Comparison of ENCODE assay signal across 16 cellular contexts in the genomic region with DNA sequence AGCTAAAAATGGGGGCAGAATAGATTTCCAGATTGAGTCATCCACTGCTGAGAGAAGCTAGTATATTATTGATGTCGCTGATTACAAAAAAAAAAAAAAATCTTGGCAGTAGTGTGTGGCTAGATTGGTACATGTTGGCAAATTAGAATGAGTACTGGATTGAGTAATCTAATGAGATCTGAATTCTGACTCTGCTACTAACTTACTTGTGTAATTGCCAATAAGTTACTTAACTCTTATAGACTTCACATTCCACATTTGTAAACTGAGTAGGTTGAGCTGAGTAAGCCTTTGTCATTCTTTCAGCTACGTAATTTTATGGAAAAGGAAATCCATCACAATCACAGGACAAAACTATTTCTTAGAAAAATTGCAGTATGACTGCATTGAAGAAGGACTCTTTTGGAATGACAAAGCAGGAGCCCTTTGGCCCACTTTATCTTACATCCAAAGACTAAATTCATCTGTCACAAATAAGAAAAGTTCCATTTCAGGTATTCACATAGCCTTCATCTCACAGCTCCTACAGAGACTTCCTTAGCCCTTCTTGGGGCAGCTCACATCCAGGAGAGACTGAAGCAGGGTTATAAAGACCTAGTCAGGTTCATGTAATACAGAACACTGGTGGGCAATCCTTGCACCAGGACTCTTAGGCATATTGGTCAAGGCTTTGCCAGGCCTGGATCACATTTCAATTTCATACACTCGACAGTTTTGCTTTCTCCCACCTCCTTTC.
DNase-seq lines count a peak whose midpoint lies in the region; ATAC-seq and TF ChIP-seq lines count a peak whose summit lies in the region.
"Had no signal": no experiment of that assay in that cellular context is flagged by ENCODE, and none has a peak within 500 bp of the region (broad histone marks: within the 10 kb centered on the region; RNA-seq: fewer than 3 reads in every experiment).

No MANE protein-coding gene starts in this region.

- intact Hi-C loops in PC-3 (cut with micrococcal nuclease) = loop anchor here (1.0 to 10.0 kb wide), 8 partner anchors 170 to 1048 kb away; no protein-coding TSS in a partner anchor
- intact Hi-C loops in lower lobe of right lung (cut with DNase I) = loop anchor here (10.0 kb wide), 2 partner anchors 178 to 778 kb away; no protein-coding TSS in a partner anchor
- intact Hi-C loops in gastrocnemius medialis (cut with DNase I; ENCODE audit: low total_unique reads) = loop anchor here (2.0 to 10.0 kb wide), 2 partner anchors 178 to 774 kb away; no protein-coding TSS in a partner anchor

- H3K4me3 ChIP-seq in PC-3 (ENCODE audit: low read length) = no peak overlapping the region
- H3K4me3 ChIP-seq in epithelial cell of esophagus (ENCODE audit: low read length) = no peak overlapping the region
- no peak overlapping the region for H3K4me3 ChIP-seq in lower lobe of right lung
- H3K4me3 ChIP-seq in gastrocnemius medialis = no peak overlapping the region
- H3K4me3 ChIP-seq: heart right ventricle, SJCRH30, spleen had no signal

- peak overlapping the region; percentile 16 for H3K4me2 ChIP-seq in PC-3 (ENCODE audit: low read length)

- no peak overlapping the region for H2AFZ ChIP-seq in PC-3 (ENCODE audit: low read length)
- H2AFZ ChIP-seq: parathyroid adenoma had no signal

- POLR2A ChIA-PET in PC-3 (lab: Charles Lee; ENCODE audit: unreplicated experiment) = interaction anchor here (1.0 kb wide), 1 partner anchor 197 kb away, joined by 3 read pairs; the partner anchor contains the start of gene CPNE8

- H3K36me3 ChIP-seq in PC-3 (ENCODE audit: low read depth, low read length) = no peaks in the 10 kb centered on the region
- H3K36me3 ChIP-seq in lower lobe of right lung = no peaks in the 10 kb centered on the region
- no peaks in the 10 kb centered on the region for H3K36me3 ChIP-seq in gastrocnemius medialis
- H3K36me3 ChIP-seq: heart right ventricle, SJCRH30, spleen had no signal

- ATAC-seq in PC-3 (peak; percentile 78), lower lobe of right lung (peak; percentile 32 to 81), GM18907 (IDR thresholded peaks at IDR 0.05; ENCODE audit: unreplicated experiment) (no peak), gastrocnemius medialis (no peak)

- no peaks in the 10 kb centered on the region for H3K79me2 ChIP-seq in PC-3 (ENCODE audit: low read length)
- H3K79me2 ChIP-seq: parathyroid adenoma had no signal

- peaks cover 3% of the 10 kb centered on the region for H3F3A ChIP-seq in PC-3 (ENCODE audit: low read length, unreplicated experiment)

- BruUV-seq in PC-3 (replicated peaks; lab: Mats Ljungman, UMichigan) = no TSS peak

- H3K9ac ChIP-seq in PC-3 (ENCODE audit: low read length) = no peak overlapping the region; the same call in 1 of the 2 replicates
- H3K9ac ChIP-seq: parathyroid adenoma had no signal

- TF ChIP-seq POLR2A in gastrocnemius medialis (IDR thresholded peaks at IDR 0.05) = no peak

- CTCF ChIA-PET in PC-3 (lab: Charles Lee) = interaction anchor here (0.5 to 3.6 kb wide), 7 partner anchors 182 to 722 kb away, joined by 3 to 85 read pairs (median 4); no protein-coding TSS in a partner anchor

- H3K4me1 ChIP-seq in PC-3 (ENCODE audit: insufficient read depth, low read length) (peaks cover 19% of the 10 kb centered on the region), lower lobe of right lung (no peaks in the 10 kb centered on the region), gastrocnemius medialis (no peaks in the 10 kb centered on the region)
- H3K4me1 ChIP-seq: heart right ventricle, parathyroid adenoma, SJCRH30, spleen had no signal

- no peaks in the 10 kb centered on the region for H3K9me3 ChIP-seq in PC-3 (ENCODE audit: low read length)
- H3K9me3 ChIP-seq in lower lobe of right lung = no peaks in the 10 kb centered on the region
- H3K9me3 ChIP-seq in gastrocnemius medialis = no peaks in the 10 kb centered on the region
- H3K9me3 ChIP-seq: heart right ventricle, SJCRH30, spleen had no signal

- no peaks in the 10 kb centered on the region for H4K20me1 ChIP-seq in PC-3 (ENCODE audit: low read length)

- TF ChIP-seq CTCF in PC-3 (conservative IDR thresholded peaks at IDR 0.05; ENCODE audit: low read depth, low read length) = no peak
- no peak for TF ChIP-seq CTCF in epithelial cell of esophagus (IDR thresholded peaks at IDR 0.05; ENCODE audit: insufficient read depth, low read depth, low read length, missing control alignments)
- TF ChIP-seq CTCF in lower lobe of right lung (IDR thresholded peaks at IDR 0.05) = no peak
- no peak for TF ChIP-seq CTCF in GM10266 (IDR thresholded peaks at IDR 0.05; ENCODE audit: control insufficient read depth, insufficient read depth, low read depth, missing control alignments)
- no peak for TF ChIP-seq CTCF in gastrocnemius medialis (IDR thresholded peaks at IDR 0.05 in 4 of 5, conservative IDR thresholded peaks at IDR 0.05 in 1 of 5)

- DNase-seq in Caki2 (ENCODE audit: low read depth) (peak; percentile 8), PC-3 (peak; percentile 86), epithelial cell of esophagus (ENCODE audit: low read depth) (peak; percentile 90), lower lobe of right lung (no peak), HuH-7.5 (ENCODE audit: low spot score) (no peak), GM10266 (ENCODE audit: extremely low spot score) (no peak), gastrocnemius medialis (no peak)
- DNase-seq: activated CD8-positive, alpha-beta memory T cell treated with anti-CD3 and anti-CD28 coated beads, Interleukin-2, amount 50 U/mL, for 4 hours; left colon; spleen; stimulated activated naive CD4-positive, alpha-beta T cell treated with Interleukin-2 at 50 U/mL for 16 hours; T-helper 9 cell had no signal

- peak overlapping the region; percentile 71 for H3K27ac ChIP-seq in PC-3 (ENCODE audit: low read length)
- H3K27ac ChIP-seq in lower lobe of right lung = no peak overlapping the region
- H3K27ac ChIP-seq in gastrocnemius medialis = no peak overlapping the region
- H3K27ac ChIP-seq: heart right ventricle, parathyroid adenoma, SJCRH30, spleen had no signal

- in situ Hi-C loops in Caki2 (cut with HindIII; ENCODE audit: low pct_unique_long_range_greater_than_20kb, low sequenced_read_pairs) = no loop called here
- in situ Hi-C loops in gastrocnemius medialis (cut with MboI; ENCODE audit: low sequenced_read_pairs in 4 of 4) = loop anchor here in 1 of 4 donors (25.0 kb wide), 1 partner anchor 765 kb away; no protein-coding TSS in a partner anchor

- no peaks in the 10 kb centered on the region for H3K27me3 ChIP-seq in PC-3 (ENCODE audit: low read length)
- H3K27me3 ChIP-seq in lower lobe of right lung (ENCODE audit: low read depth) = no peaks in the 10 kb centered on the region
- H3K27me3 ChIP-seq in gastrocnemius medialis = no peaks in the 10 kb centered on the region
- H3K27me3 ChIP-seq: SJCRH30 had no signal

- H3K9me2 ChIP-seq in PC-3 (replicated peaks; ENCODE audit: low read length) = no peaks in the 10 kb centered on the region

Comparison
In these comparisons a context has a peak if more than half of its experiments do, and no peak if none do; other contexts are left out.
1. DNase-seq: peak in Caki2 (single experiment), PC-3 (single experiment) and epithelial cell of esophagus (single experiment); none in lower lobe of right lung (single experiment), HuH-7.5 (single experiment), GM10266 (single experiment) and gastrocnemius medialis (0 of 2).
2. ATAC-seq: peak in PC-3 (single experiment) and lower lobe of right lung (2 of 2); none in GM18907 (single experiment) and gastrocnemius medialis (0 of 2).